ENCODE assay signal across 19 cellular contexts in the genomic region with DNA sequence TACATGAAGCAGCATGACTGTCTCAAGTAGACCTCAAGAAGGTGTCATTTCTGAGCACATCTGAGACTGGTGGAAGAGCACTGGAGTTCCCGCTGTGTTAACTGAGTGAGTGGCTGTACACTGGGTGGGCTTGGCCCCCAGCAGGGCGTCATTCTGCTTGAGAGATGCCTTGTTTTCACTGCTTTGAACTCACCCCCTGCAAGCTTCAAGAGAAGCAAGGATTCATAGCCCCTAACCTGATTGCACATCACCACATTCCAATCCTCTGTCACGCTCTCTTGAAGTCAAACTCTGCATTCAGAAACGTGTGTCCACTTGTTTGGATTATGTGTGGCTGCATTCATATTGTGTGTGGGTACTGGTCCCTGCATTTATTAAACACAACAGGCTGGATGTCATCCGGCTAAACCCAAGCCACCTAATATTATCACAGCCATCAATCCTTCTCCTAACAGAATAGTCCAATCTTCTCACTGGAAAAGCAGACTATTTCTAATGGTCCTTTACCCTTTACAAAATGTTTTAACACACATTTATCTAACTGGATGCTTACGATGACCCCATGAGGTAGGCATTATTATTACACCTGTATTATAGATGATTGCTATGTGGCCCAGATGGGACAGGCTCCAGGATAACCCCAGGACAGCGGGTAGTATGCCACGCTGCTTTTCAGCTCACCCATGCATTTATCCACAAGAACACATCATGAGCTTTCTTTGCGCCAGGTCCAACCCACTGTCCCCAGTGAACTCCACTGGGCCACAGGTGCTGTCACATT.
DNase-seq lines count a peak whose midpoint lies in the region; ATAC-seq, FAIRE-seq and TF ChIP-seq lines count a peak whose summit lies in the region.
"Had no signal": no experiment of that assay in that cellular context is flagged by ENCODE, and none has a peak within 500 bp of the region (broad histone marks: within the 10 kb centered on the region; RNA-seq: fewer than 3 reads in every experiment).

No MANE protein-coding gene starts in this region.

- peak overlapping the region; percentile 20 for H3K27ac Mint-ChIP-seq in astrocyte (ENCODE audit: unreplicated experiment)
- H3K27ac Mint-ChIP-seq: activated B cell treated with CpG ODN at 0.5 μM for 24 hours, memory B cell had no signal

- TF ChIP-seq CTCF in AG10803 (conservative IDR thresholded peaks at IDR 0.05; ENCODE audit: low read length) (0 out of 2 replicates have a peak, but pooled peaks have one; percentile 6), HCT116 (IDR thresholded peaks at IDR 0.05 in 2 of 3, conservative IDR thresholded peaks at IDR 0.05 in 1 of 3; ENCODE audit: borderline replicate concordance in 1 of 3, insufficient read depth in 1 of 3, low read depth in 2 of 3, low read length in 2 of 3) (peak in 2 of 3 experiments; percentile 16 to 38; a peak in 2 of 6 replicates), astrocyte (IDR thresholded peaks at IDR 0.05; ENCODE audit: insufficient read depth, low read depth, low read length) (no peak)

- RAD21 ChIA-PET in HCT116 (lab: Charles Lee; ENCODE audit: low non-redundant PET in 1 of 2, low total read pairs in 2 of 2, uncharacterized antibody in 2 of 2, unreplicated experiment in 2 of 2): no interaction called here

- H3K36me3 Mint-ChIP-seq in astrocyte (ENCODE audit: low read depth, unreplicated experiment): peaks cover 11% of the 10 kb centered on the region

- POLR2A ChIA-PET in HCT116 (lab: Charles Lee): no interaction called here

- H3K4me3 Mint-ChIP-seq in astrocyte (ENCODE audit: unreplicated experiment): no peak overlapping the region
- H3K4me3 Mint-ChIP-seq: activated B cell treated with CpG ODN at 0.5 μM for 24 hours, memory B cell had no signal

- no peak overlapping the region for H3K27ac ChIP-seq in HCT116 (ENCODE audit: low read depth, low read length)
- peak overlapping the region; percentile 90 for H3K27ac ChIP-seq in astrocyte (ENCODE audit: low read depth, low read length)
- H3K27ac ChIP-seq: BLaER1 treated with 17β-estradiol and CSF1 and Interleukin-3, amounts not matched to agents 10 nM and 100 nM; SJSA1 had no signal

- peak; percentile 69 for ATAC-seq in HCT116
- no peak for ATAC-seq in GM19328 (IDR thresholded peaks at IDR 0.05; ENCODE audit: unreplicated experiment)
- ATAC-seq in HG02623 (IDR thresholded peaks at IDR 0.05; ENCODE audit: unreplicated experiment): no peak

- no peak for FAIRE-seq in astrocyte (lab: Jason Lieb, UNC)
- FAIRE-seq: H1 had no signal

- peak; percentile 21 for DNase-seq in AG10803 (ENCODE audit: low read depth)
- no peak for DNase-seq in HCT116 (ENCODE audit: low read depth, low spot score)
- DNase-seq in astrocyte (ENCODE audit: low read depth): peak; percentile 49
- peak; percentile 49 for DNase-seq in iris pigment epithelial cell (ENCODE audit: low read depth)
- DNase-seq in hippocampal formation (lab: John Stamatoyannopoulos, UW): no peak
- no peak for DNase-seq in mucosa of gallbladder (ENCODE audit: low spot score)
- DNase-seq: activated B cell treated with CpG ODN at 0.5 μM for 24 hours; activated T-cell treated with anti-CD3 and anti-CD28 coated beads for 4 hours; dorsolateral prefrontal cortex; NCI-H1105 treated with DMSO at 0.1 percent for 48 hours; NCI-H526 treated with DMSO at 0.1 percent for 48 hours; stimulated activated CD4-positive, alpha-beta T cell treated with anti-CD3 and anti-CD28 coated beads, Interleukin-4, amount 100 ng/mL, for 4 hours; stomach had no signal

- H3K4me3 ChIP-seq in AG10803 (ENCODE audit: low read length) (no peak overlapping the region), HCT116 (replicated peaks in 1 of 2; ENCODE audit: low read depth in 1 of 2, low read length in 2 of 2) (no peak overlapping the region), astrocyte (ENCODE audit: insufficient read depth, low read depth, low read length) (no peak overlapping the region)
- H3K4me3 ChIP-seq: BLaER1 treated with 17β-estradiol and CSF1 and Interleukin-3, amounts not matched to agents 10 nM and 100 nM; SJSA1; stomach had no signal

- H3K4me1 ChIP-seq in HCT116 (ENCODE audit: control insufficient read depth in 1 of 2, insufficient read depth in 2 of 2, low read length in 2 of 2) (no peaks in the 10 kb centered on the region), astrocyte (ENCODE audit: insufficient read depth, low read length) (peaks cover 28% of the 10 kb centered on the region)
- H3K4me1 ChIP-seq: SJSA1 had no signal

- H3K4me2 ChIP-seq in HCT116 (ENCODE audit: low read length): no peak overlapping the region
- H3K4me2 ChIP-seq in astrocyte (ENCODE audit: low read length): peak overlapping the region; percentile 80

- TF ChIP-seq RAD21 in HCT116 (IDR thresholded peaks at IDR 0.05; ENCODE audit: low read depth): peak; percentile 10; the same call in 1 of the 2 replicates

- H3K9ac ChIP-seq in HCT116 (ENCODE audit: low read length) (no peak overlapping the region), astrocyte (ENCODE audit: low read length) (peak overlapping the region; percentile 79)

- H3K27me3 Mint-ChIP-seq in astrocyte (ENCODE audit: low read depth, unreplicated experiment): no peaks in the 10 kb centered on the region
- H3K27me3 Mint-ChIP-seq: activated B cell treated with CpG ODN at 0.5 μM for 24 hours, memory B cell had no signal

- no peaks in the 10 kb centered on the region for H3K9me3 Mint-ChIP-seq in astrocyte (ENCODE audit: unreplicated experiment)
- H3K9me3 Mint-ChIP-seq: activated B cell treated with CpG ODN at 0.5 μM for 24 hours, memory B cell had no signal

- no peaks in the 10 kb centered on the region; the same call in 1 of the 2 replicates for H3K79me2 ChIP-seq in HCT116 (ENCODE audit: insufficient read depth, low read length)
- H3K79me2 ChIP-seq in astrocyte (ENCODE audit: insufficient read depth, low read length): no peaks in the 10 kb centered on the region

- H3K4me1 Mint-ChIP-seq in astrocyte (ENCODE audit: low read depth, unreplicated experiment): peaks cover 23% of the 10 kb centered on the region
- H3K4me1 Mint-ChIP-seq: activated B cell treated with CpG ODN at 0.5 μM for 24 hours, memory B cell had no signal

- no TSS peak for BruUV-seq in HCT116 (replicated peaks; lab: Mats Ljungman, UMichigan)

- H3K36me3 ChIP-seq in HCT116 (ENCODE audit: control insufficient read depth in 1 of 2, insufficient read depth in 2 of 2, low read length in 2 of 2) (peaks cover 10 to 11% of the 10 kb centered on the region in 2 experiments; a peak in 3 of 4 replicates), astrocyte (ENCODE audit: insufficient read depth, low read length) (peaks cover 8% of the 10 kb centered on the region)

- no peaks in the 10 kb centered on the region for H3K9me3 ChIP-seq in HCT116 (ENCODE audit: control insufficient read depth in 1 of 2, insufficient read depth in 1 of 2, low read depth in 1 of 2, low read length in 2 of 2)
- no peaks in the 10 kb centered on the region for H3K9me3 ChIP-seq in astrocyte (ENCODE audit: insufficient read depth, low read depth, low read length)
- H3K9me3 ChIP-seq: BLaER1 treated with 17β-estradiol and CSF1 and Interleukin-3, amounts not matched to agents 10 nM and 100 nM; SJSA1; stomach had no signal

- H2AFZ ChIP-seq in HCT116 (ENCODE audit: low read depth, low read length, poor library complexity, severe bottlenecking): no peak overlapping the region
- no peak overlapping the region for H2AFZ ChIP-seq in astrocyte (ENCODE audit: low read depth, low read length)

- H4K20me1 ChIP-seq in HCT116 (ENCODE audit: insufficient read depth) (no peaks in the 10 kb centered on the region), astrocyte (ENCODE audit: insufficient read depth, low read length) (peaks cover 4% of the 10 kb centered on the region)
- H4K20me1 ChIP-seq: BLaER1 treated with 17β-estradiol and CSF1 and Interleukin-3, amounts not matched to agents 10 nM and 100 nM had no signal

- no peaks in the 10 kb centered on the region for H3K9me2 ChIP-seq in HCT116 (ENCODE audit: insufficient read depth)

- intact Hi-C loops in HCT116 (cut with micrococcal nuclease): no loop called here

- no peak for TF ChIP-seq POLR2A in HCT116 (IDR thresholded peaks at IDR 0.05; ENCODE audit: borderline replicate concordance, extremely low read depth, insufficient read depth, insufficient read length)

- H3K27me3 ChIP-seq in HCT116 (ENCODE audit: insufficient read depth, low read length) (no peaks in the 10 kb centered on the region), astrocyte (ENCODE audit: insufficient read depth, low read length) (no peaks in the 10 kb centered on the region)
- H3K27me3 ChIP-seq: BLaER1 treated with 17β-estradiol and CSF1 and Interleukin-3, amounts not matched to agents 10 nM and 100 nM; dorsolateral prefrontal cortex; SJSA1; stomach had no signal

- CTCF ChIA-PET in HCT116 (lab: Charles Lee): interaction anchor here (1.3 kb wide), 1 partner anchor 12 kb away, joined by 3 read pairs; no protein-coding TSS in a partner anchor

TF ChIP-seq in HCT116, 20 proteins besides CTCF, POLR2A, EP300 and RAD21 (continues in another document):
- TF ChIP-seq POLR2AphosphoS5 (IDR thresholded peaks at IDR 0.05; ENCODE audit: low read depth, low read length) (no peak), ELF1 (IDR thresholded peaks at IDR 0.05; ENCODE audit: borderline replicate concordance, low read depth) (no peak), SRF (IDR thresholded peaks at IDR 0.05; ENCODE audit: low read depth) (no peak), SP1 (IDR thresholded peaks at IDR 0.05; ENCODE audit: low read depth) (no peak), ZNF274 (IDR thresholded peaks at IDR 0.05; ENCODE audit: low read depth, low read length) (no peak), TCF7L2 (IDR thresholded peaks at IDR 0.05; ENCODE audit: borderline replicate concordance, extremely low read depth, insufficient read depth, insufficient read length) (no peak), JUND (IDR thresholded peaks at IDR 0.05) (no peak)

Comparison
In these comparisons a context has a peak if more than half of its experiments do, and no peak if none do; other contexts are left out.
1. DNase-seq: peak in AG10803 (single experiment), astrocyte (single experiment) and iris pigment epithelial cell (single experiment); none in HCT116 (single experiment), hippocampal formation (0 of 2) and mucosa of gallbladder (single experiment).